ENCODE assay signal across 19 cellular contexts in genomic region chr19:27971071-27971470, GRCh38.
A peak's percentile ranks its signal among the peaks of the same experiment; 100 is the strongest.
DNase-seq lines count a peak whose midpoint lies in the region; ATAC-seq, FAIRE-seq and TF ChIP-seq lines count a peak whose summit lies in the region.
"Had no signal": no experiment of that assay in that cellular context is flagged by ENCODE, and none has a peak within 500 bp of the region (broad histone marks: within the 10 kb centered on the region; RNA-seq: fewer than 3 reads in every experiment).

No MANE protein-coding gene starts in this region.

- FAIRE-seq in astrocyte (lab: Jason Lieb, UNC) = peak; percentile 76
- peak; percentile 100 for FAIRE-seq in urothelium cell line (lab: Jason Lieb, UNC)
- FAIRE-seq: A204.1 had no signal

- no peak overlapping the region for H3K4me3 Mint-ChIP-seq in astrocyte (ENCODE audit: unreplicated experiment)
- H3K4me3 Mint-ChIP-seq: type B pancreatic cell had no signal

- no peak overlapping the region for H3K4me3 ChIP-seq in cardiac muscle cell
- no peak overlapping the region for H3K4me3 ChIP-seq in astrocyte (ENCODE audit: insufficient read depth, low read depth, low read length)
- H3K4me3 ChIP-seq: SK-N-MC had no signal

- H3K4me1 Mint-ChIP-seq in astrocyte (ENCODE audit: low read depth, unreplicated experiment) = peaks cover 50% of the 10 kb centered on the region

- DNase-seq in cardiac muscle cell (ENCODE audit: low read depth in 1 of 2, low spot score in 1 of 2) = peak; percentile 3 to 32
- no peak for DNase-seq in Right ventricle myocardium inferior (ENCODE audit: missing footprints)
- DNase-seq in astrocyte (ENCODE audit: low read depth) = peak; percentile 87
- DNase-seq in iPS-NIHi11 (ENCODE audit: low spot score) = peak; percentile 70
- peak; percentile 93 for DNase-seq in urothelium cell line (ENCODE audit: low spot score)
- DNase-seq in NCI-H187 (lab: John Stamatoyannopoulos, UW) = no peak
- no peak for DNase-seq in activated CD4-positive, alpha-beta T cell treated with anti-CD3 and anti-CD28 coated beads for 1 hour
- DNase-seq: activated CD4-positive, CD25-positive, alpha-beta regulatory T cell; activated T-cell treated with anti-CD3 and anti-CD28 coated beads for 4 hours; aorta; hypothalamus; mammary epithelial cell; NCI-H187 treated with DMSO at 0.1 percent for 48 hours; NCI-H774 had no signal

- no peak overlapping the region for H2AFZ ChIP-seq in astrocyte (ENCODE audit: low read depth, low read length)
- H2AFZ ChIP-seq: parathyroid adenoma had no signal

- H3K9ac ChIP-seq in astrocyte (ENCODE audit: low read length) = no peak overlapping the region
- H3K9ac ChIP-seq: parathyroid adenoma had no signal

- H4K20me1 ChIP-seq in astrocyte (ENCODE audit: insufficient read depth, low read length) = no peaks in the 10 kb centered on the region

- no peaks in the 10 kb centered on the region for H3K27me3 Mint-ChIP-seq in astrocyte (ENCODE audit: low read depth, unreplicated experiment)

- H3K36me3 ChIP-seq in cardiac muscle cell (no peaks in the 10 kb centered on the region), astrocyte (ENCODE audit: insufficient read depth, low read length) (no peaks in the 10 kb centered on the region)

- H3K27ac ChIP-seq in cardiac muscle cell (no peak overlapping the region), astrocyte (ENCODE audit: low read depth, low read length) (peak overlapping the region; percentile 63)
- H3K27ac ChIP-seq: parathyroid adenoma, SK-N-MC had no signal

- ATAC-seq in Right ventricle myocardium inferior (no peak), HG03175 (IDR thresholded peaks at IDR 0.05; ENCODE audit: unreplicated experiment) (no peak)

- peak overlapping the region; percentile 100 for H3K27ac Mint-ChIP-seq in astrocyte (ENCODE audit: unreplicated experiment)
- H3K27ac Mint-ChIP-seq: type B pancreatic cell had no signal

- no peaks in the 10 kb centered on the region for H3K4me1 ChIP-seq in cardiac muscle cell (ENCODE audit: low read depth)
- H3K4me1 ChIP-seq in astrocyte (ENCODE audit: insufficient read depth, low read length) = peaks cover 24% of the 10 kb centered on the region
- H3K4me1 ChIP-seq: parathyroid adenoma had no signal

- peak overlapping the region; percentile 41 for H3K4me2 ChIP-seq in astrocyte (ENCODE audit: low read length)

- no peaks in the 10 kb centered on the region for H3K36me3 Mint-ChIP-seq in astrocyte (ENCODE audit: low read depth, unreplicated experiment)
- H3K36me3 Mint-ChIP-seq: type B pancreatic cell had no signal

- no peaks in the 10 kb centered on the region for H3K27me3 ChIP-seq in cardiac muscle cell
- H3K27me3 ChIP-seq in astrocyte (ENCODE audit: insufficient read depth, low read length) = no peaks in the 10 kb centered on the region

- no peaks in the 10 kb centered on the region for H3K79me2 ChIP-seq in astrocyte (ENCODE audit: insufficient read depth, low read length)
- H3K79me2 ChIP-seq: parathyroid adenoma had no signal

- no peaks in the 10 kb centered on the region for H3K9me3 ChIP-seq in cardiac muscle cell (ENCODE audit: low read depth)
- H3K9me3 ChIP-seq in astrocyte (ENCODE audit: insufficient read depth, low read depth, low read length) = no peaks in the 10 kb centered on the region

- no peaks in the 10 kb centered on the region for H3K9me3 Mint-ChIP-seq in astrocyte (ENCODE audit: unreplicated experiment)
- H3K9me3 Mint-ChIP-seq: type B pancreatic cell had no signal

- TF ChIP-seq CTCF in cardiac muscle cell (IDR thresholded peaks at IDR 0.05; ENCODE audit: low read depth, low read length) (no peak), astrocyte (IDR thresholded peaks at IDR 0.05; ENCODE audit: insufficient read depth, low read depth, low read length) (no peak)

- intact Hi-C loops in Right ventricle myocardium inferior (cut with DNase I) = loop anchor here (5.0 kb wide), 1 partner anchor 741 kb away; no protein-coding TSS in a partner anchor

Comparison
In these comparisons a context has a peak if more than half of its experiments do, and no peak if none do; other contexts are left out.
1. DNase-seq: peak in cardiac muscle cell (2 of 2), astrocyte (single experiment), iPS-NIHi11 (single experiment) and urothelium cell line (single experiment); none in Right ventricle myocardium inferior (single experiment), NCI-H187 (0 of 2) and activated CD4-positive, alpha-beta T cell treated with anti-CD3 and anti-CD28 coated beads for 1 hour (single experiment).